24 cellular contexts compared by ENCODE assay signal in the genomic region with DNA sequence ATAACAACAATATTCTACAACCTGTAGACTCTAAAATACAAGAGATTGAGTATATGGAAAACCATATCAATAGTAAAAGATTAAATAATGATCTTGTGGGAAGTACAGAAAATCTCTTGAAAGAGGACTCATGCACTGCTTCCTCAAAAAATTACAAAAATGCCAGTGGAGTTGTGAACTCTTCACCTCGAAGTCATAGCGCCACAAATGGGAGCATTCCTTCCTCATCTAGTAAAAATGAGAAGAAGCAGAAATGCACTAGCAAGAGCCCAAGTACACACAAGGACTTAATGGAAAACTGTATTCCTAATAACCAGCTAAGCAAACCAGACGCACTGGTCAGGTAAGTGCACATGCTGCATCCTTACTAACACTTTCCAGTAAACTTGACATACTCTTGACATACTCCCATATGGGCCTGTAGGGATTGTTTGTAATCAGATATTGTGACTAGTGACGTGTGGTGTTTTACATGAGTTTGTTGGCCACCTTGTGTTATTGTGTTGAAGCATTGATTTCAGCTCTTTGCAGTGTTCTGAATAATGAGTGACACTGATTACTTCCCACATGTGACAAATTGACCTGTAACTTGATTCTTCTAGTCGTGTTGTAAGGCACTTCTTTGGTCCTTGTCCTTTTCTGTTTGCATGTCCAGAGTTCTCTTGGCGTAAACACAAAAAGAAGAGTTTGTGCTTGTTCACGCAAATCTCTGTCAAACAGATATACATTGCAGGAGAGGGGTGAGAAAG. TPM values are rescaled to one million over a fixed set of nuclear protein-coding genes. Genes with fewer than 3 reads are reported as not detected.
A peak's percentile ranks its signal among the peaks of the same experiment; 100 is the strongest.
DNase-seq lines count a peak whose midpoint lies in the region; ATAC-seq and TF ChIP-seq lines count a peak whose summit lies in the region.
"Had no signal": no experiment of that assay in that cellular context is flagged by ENCODE, and none has a peak within 500 bp of the region (broad histone marks: within the 10 kb centered on the region; RNA-seq: fewer than 3 reads in every experiment).

No MANE protein-coding gene starts in this region.

- peaks cover 0 to 45% of the 10 kb centered on the region in 2 donors for H3K36me3 ChIP-seq in left lung
- H3K36me3 ChIP-seq in CD4-positive, alpha-beta memory T cell (ENCODE audit: insufficient read depth, low read length), result peaks cover 27% of the 10 kb centered on the region

- peak; percentile 26 for ATAC-seq in left lung

- peak; percentile 52 for DNase-seq in AG10803 (ENCODE audit: low read depth)
- DNase-seq in HFFc6, result peak; percentile 44
- no peak for DNase-seq in left lung
- DNase-seq in activated CD4-positive, CD25-positive, alpha-beta regulatory T cell treated with anti-CD3 and anti-CD28 coated beads, Interleukin-2, amount 50 U/mL, for 72 hours, result no peak
- no peak for DNase-seq in activated T-cell treated with anti-CD3 and anti-CD28 coated beads, Interleukin-2, amount 50 U/mL, for 24 hours
- no peak for DNase-seq in CD4-positive, alpha-beta memory T cell
- DNase-seq in endothelial cell (ENCODE audit: low spot score), result no peak
- DNase-seq: activated CD4-positive, alpha-beta T cell treated with anti-CD3 and anti-CD28 coated beads for 1 hour; activated naive CD4-positive, alpha-beta T cell; Calu3; dorsolateral prefrontal cortex; GDM1; kidney; MM.1S; NCI-H2081; NCI-H82; stimulated activated CD4-positive, alpha-beta T cell treated with anti-CD3 and anti-CD28 coated beads, Interleukin-2, amount 100 ng/mL, for 24 hours; substantia nigra had no signal

- H3K27ac Mint-ChIP-seq in HFFc6 (peak overlapping the region; percentile 13; the same call in 1 of the 2 replicates), endothelial cell (ENCODE audit: unreplicated experiment) (no peak overlapping the region)
- no peak overlapping the region for H3K27ac Mint-ChIP-seq in activated T-cell treated with anti-CD3 and anti-CD28 coated beads, Interleukin-2, amount 50 U/mL, for 24 hours
- peak overlapping the region in 2 of 7 donors; percentile 8 to 37 for H3K27ac Mint-ChIP-seq in CD4-positive, alpha-beta memory T cell
- H3K27ac Mint-ChIP-seq: T-helper 1 cell treated with Interleukin-12 subunit alpha and Interleukin-12 subunit beta and Interleukin-4 antibody, amounts not matched to agents 30 μg/mL and 1 μg/mL, for 36 hours had no signal

- H3K9me3 ChIP-seq in left lung, result no peaks in the 10 kb centered on the region
- no peaks in the 10 kb centered on the region for H3K9me3 ChIP-seq in CD4-positive, alpha-beta memory T cell (ENCODE audit: control insufficient read depth in 1 of 2, low read length in 2 of 2)
- H3K9me3 ChIP-seq: HAP-1, right atrium auricular region had no signal

- H3K27me3 Mint-ChIP-seq in HFFc6 (ENCODE audit: insufficient read depth) (no peaks in the 10 kb centered on the region), endothelial cell (ENCODE audit: unreplicated experiment) (no peaks in the 10 kb centered on the region)
- no peaks in the 10 kb centered on the region for H3K27me3 Mint-ChIP-seq in activated T-cell treated with anti-CD3 and anti-CD28 coated beads, Interleukin-2, amount 50 U/mL, for 24 hours
- H3K27me3 Mint-ChIP-seq in CD4-positive, alpha-beta memory T cell, result no peaks in the 10 kb centered on the region
- H3K27me3 Mint-ChIP-seq: brain had no signal

- H3K4me3 ChIP-seq in AG10803 (ENCODE audit: low read length) (no peak overlapping the region), left lung (no peak overlapping the region)
- no peak overlapping the region for H3K4me3 ChIP-seq in CD4-positive, alpha-beta memory T cell (ENCODE audit: low read length in 2 of 2)
- H3K4me3 ChIP-seq: dorsolateral prefrontal cortex, HAP-1, right atrium auricular region had no signal

- no peak for TF ChIP-seq CTCF in AG10803 (conservative IDR thresholded peaks at IDR 0.05; ENCODE audit: low read length)
- TF ChIP-seq CTCF in HFFc6 (IDR thresholded peaks at IDR 0.05), result no peak
- no peak for TF ChIP-seq CTCF in VCaP (conservative IDR thresholded peaks at IDR 0.05)
- TF ChIP-seq CTCF in left lung (IDR thresholded peaks at IDR 0.05), result no peak
- TF ChIP-seq CTCF in endothelial cell (IDR thresholded peaks at IDR 0.05; ENCODE audit: unreplicated experiment), result no peak

- H3K4me1 ChIP-seq in left lung, result peaks cover 0 to 15% of the 10 kb centered on the region in 2 donors
- H3K4me1 ChIP-seq in CD4-positive, alpha-beta memory T cell (ENCODE audit: insufficient read depth, low read length), result no peaks in the 10 kb centered on the region
- H3K4me1 ChIP-seq: HAP-1 had no signal

- CTCF ChIA-PET in CD4-positive, alpha-beta memory T cell (lab: Charles Lee; ENCODE audit: partially characterized antibody), result no interaction called here

- peaks cover 12% of the 10 kb centered on the region for H3K4me1 Mint-ChIP-seq in HFFc6 (ENCODE audit: low read depth)
- H3K4me1 Mint-ChIP-seq in activated T-cell treated with anti-CD3 and anti-CD28 coated beads, Interleukin-2, amount 50 U/mL, for 24 hours (ENCODE audit: low read depth), result peaks cover 1% of the 10 kb centered on the region
- peaks cover 0 to 9% (median under 1%) of the 10 kb centered on the region in 4 donors for H3K4me1 Mint-ChIP-seq in CD4-positive, alpha-beta memory T cell
- peaks cover 16% of the 10 kb centered on the region for H3K4me1 Mint-ChIP-seq in endothelial cell (ENCODE audit: unreplicated experiment)

- H3K27ac ChIP-seq in VCaP (peak overlapping the region; percentile 82), left lung (no peak overlapping the region)
- H3K27ac ChIP-seq in CD4-positive, alpha-beta memory T cell (ENCODE audit: low read depth, low read length), result no peak overlapping the region

- H3K36me3 Mint-ChIP-seq in HFFc6 (ENCODE audit: low read depth) (peaks cover 26% of the 10 kb centered on the region), endothelial cell (ENCODE audit: low read depth, unreplicated experiment) (peaks cover 24% of the 10 kb centered on the region)
- H3K36me3 Mint-ChIP-seq in activated T-cell treated with anti-CD3 and anti-CD28 coated beads, Interleukin-2, amount 50 U/mL, for 24 hours (ENCODE audit: low read depth), result peaks cover 78% of the 10 kb centered on the region
- peaks cover 56% of the 10 kb centered on the region in 2 donors for H3K36me3 Mint-ChIP-seq in CD4-positive, alpha-beta memory T cell

- H3K9me3 Mint-ChIP-seq in HFFc6 (no peaks in the 10 kb centered on the region), endothelial cell (ENCODE audit: unreplicated experiment) (no peaks in the 10 kb centered on the region)
- peaks cover 2% of the 10 kb centered on the region for H3K9me3 Mint-ChIP-seq in activated T-cell treated with anti-CD3 and anti-CD28 coated beads, Interleukin-2, amount 50 U/mL, for 24 hours
- no peaks in the 10 kb centered on the region for H3K9me3 Mint-ChIP-seq in CD4-positive, alpha-beta memory T cell
- H3K9me3 Mint-ChIP-seq: brain had no signal

- POLR2A ChIA-PET in CD4-positive, alpha-beta memory T cell (lab: Charles Lee; ENCODE audit: partially characterized antibody), result no interaction called here

- no peaks in the 10 kb centered on the region for H3K27me3 ChIP-seq in left lung
- no peaks in the 10 kb centered on the region for H3K27me3 ChIP-seq in CD4-positive, alpha-beta memory T cell (ENCODE audit: insufficient read depth, low read length)
- H3K27me3 ChIP-seq: dorsolateral prefrontal cortex, right atrium auricular region had no signal

- intact Hi-C loops in left lung (cut with DNase I), result no loop called here
- intact Hi-C loops in CD4-positive, alpha-beta memory T cell (cut with micrococcal nuclease), result no loop called here

- H3K4me3 Mint-ChIP-seq in HFFc6 (no peak overlapping the region), endothelial cell (ENCODE audit: unreplicated experiment) (no peak overlapping the region)
- H3K4me3 Mint-ChIP-seq in activated T-cell treated with anti-CD3 and anti-CD28 coated beads, Interleukin-2, amount 50 U/mL, for 24 hours, result no peak overlapping the region
- H3K4me3 Mint-ChIP-seq in CD4-positive, alpha-beta memory T cell, result no peak overlapping the region
- H3K4me3 Mint-ChIP-seq: brain; T-helper 1 cell treated with Interleukin-12 subunit alpha and Interleukin-12 subunit beta and Interleukin-4 antibody, amounts not matched to agents 30 μg/mL and 1 μg/mL, for 36 hours had no signal

RNA-seq across cellular contexts. Expression of a gene that starts 28.0 kb away (rescaled TPM):
- total RNA-seq in HFFc6 (2021; fragmentation: NEBNext Ultra II Directional; extraction: Animal tissue kit (Norgen Biotek cat#: 25700)), result 10 to 100 TPM; 13.7 to 15.1 (median 14.4) TPM
- total RNA-seq in left lung, result 10 to 100 TPM; 18.8 to 20.2 TPM
- total RNA-seq in CD4-positive, alpha-beta memory T cell, result 10 to 100 TPM; 20.6 TPM
- polyA plus RNA-seq in CD4-positive, alpha-beta memory T cell, result 1 to 10 TPM; 3.1 to 8.4 TPM
- 35.9 TPM for total RNA-seq in endothelial cell (ENCODE audit: unreplicated experiment)

RNA-seq across cellular contexts. Expression of a gene that starts 38.1 kb away (rescaled TPM):
- total RNA-seq in HFFc6 (2021; fragmentation: NEBNext Ultra II Directional; extraction: Animal tissue kit (Norgen Biotek cat#: 25700)), result 1 to 10 TPM in 1 of 6 experiments, under 1 TPM in 5; 0.45 to 1.2 (median 0.54) TPM
- total RNA-seq in left lung (under 1 TPM in 1 of 2 donors, not detected in 1; 0.64 TPM), endothelial cell (ENCODE audit: unreplicated experiment) (2.4 TPM)
- not detected for total RNA-seq in CD4-positive, alpha-beta memory T cell
- polyA plus RNA-seq in CD4-positive, alpha-beta memory T cell, result under 1 TPM; 0.31 to 0.61 TPM
- total RNA-seq: Calu3, mononuclear cell had no signal

Comparison
In these comparisons a context has a peak if more than half of its experiments do, and no peak if none do; other contexts are left out.
1. DNase-seq: peak in AG10803 (single experiment) and HFFc6 (single experiment); none in left lung (0 of 2), activated CD4-positive, CD25-positive, alpha-beta regulatory T cell treated with anti-CD3 and anti-CD28 coated beads, Interleukin-2, amount 50 U/mL, for 72 hours (single experiment), activated T-cell treated with anti-CD3 and anti-CD28 coated beads, Interleukin-2, amount 50 U/mL, for 24 hours (single experiment), CD4-positive, alpha-beta memory T cell (0 of 5) and endothelial cell (single experiment).